In the genomic region with DNA sequence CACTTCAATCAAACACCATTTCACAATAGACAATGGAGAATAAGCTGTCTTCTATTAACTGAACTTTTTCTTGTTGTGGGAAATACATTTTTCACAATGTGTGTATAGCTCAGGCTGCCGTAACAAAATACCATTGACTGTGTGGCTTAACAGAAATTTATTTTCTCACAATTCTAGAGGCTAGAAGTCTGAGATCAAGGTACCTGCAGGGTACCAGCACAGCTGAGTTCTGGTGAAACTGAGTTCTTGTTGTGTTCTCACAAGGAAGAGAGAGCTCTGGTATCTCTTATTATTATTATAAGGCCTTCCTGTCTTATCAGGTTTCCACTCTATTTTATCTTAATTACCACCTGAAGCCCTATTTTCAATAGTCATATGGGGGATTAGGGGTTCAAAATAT, we compare ENCODE assay signal across 35 cellular contexts.
"Had no signal": no experiment of that assay in that cellular context is flagged by ENCODE, and none has a peak within 500 bp of the region (broad histone marks: within the 10 kb centered on the region; RNA-seq: fewer than 3 reads in every experiment).

No MANE protein-coding gene starts in this region.

- H3K9ac ChIP-seq: KMS-11 had no signal

- DNase-seq: Kasumi-1, KG1, MG63, MM.1S, MV-4-11, NCI-H1048, NCI-H1092, NCI-H1092 treated with DMSO at 0.1 percent for 48 hours, NCI-H1105, NCI-H1105 treated with DMSO at 0.1 percent for 48 hours, NCI-H1417, NCI-H1417 treated with DMSO at 0.1 percent for 48 hours, NCI-H1436, NCI-H1436 treated with DMSO at 0.1 percent for 48 hours, NCI-H146, NCI-H1694, NCI-H1694 treated with DMSO at 0.1 percent for 48 hours, NCI-H187, NCI-H187 treated with DMSO at 0.1 percent for 48 hours, NCI-H1930, NCI-H2029, NCI-H2029 treated with DMSO at 0.1 percent for 48 hours, NCI-H2081, NCI-H2081 treated with DMSO at 0.1 percent for 48 hours, NCI-H2107, NCI-H2171, NCI-H2171 treated with DMSO at 0.1 percent for 48 hours, NCI-H2227 treated with DMSO at 0.1 percent for 48 hours, NCI-H226, NCI-H345, NCI-H446, NCI-H446 treated with DMSO at 0.1 percent for 48 hours, NCI-H510A, NCI-H510A treated with DMSO at 0.1 percent for 48 hours had no signal

- H3K4me2 ChIP-seq: KMS-11 had no signal

- H3K27ac ChIP-seq: KMS-11 had no signal

- H3K4me3 ChIP-seq: MG63 had no signal

- H3K27me3 ChIP-seq: MG63 had no signal

- H3K9me3 ChIP-seq: MG63 had no signal
